Comparison of ENCODE assay signal across 26 cellular contexts in genomic region chr1:164051791-164052190, GRCh38.
"Had no signal": no experiment of that assay in that cellular context is flagged by ENCODE, and none has a peak within 500 bp of the region (broad histone marks: within the 10 kb centered on the region; RNA-seq: fewer than 3 reads in every experiment).

No MANE protein-coding gene starts in this region.

- H3K9ac ChIP-seq: neural progenitor cell had no signal

- H3K9me3 ChIP-seq: adrenal gland, colonic mucosa, testis, vagina had no signal

- DNase-seq: activated CD4-positive, alpha-beta T cell treated with anti-CD3 and anti-CD28 coated beads, Interleukin-2, amount 50 U/mL, for 4 hours; activated CD8-positive, alpha-beta memory T cell treated with anti-CD3 and anti-CD28 coated beads for 24 hours; activated CD8-positive, alpha-beta memory T cell treated with anti-CD3 and anti-CD28 coated beads, Interleukin-2, amount 50 U/mL, for 4 hours; activated naive CD4-positive, alpha-beta T cell; activated T-cell treated with anti-CD3 and anti-CD28 coated beads, Interleukin-2, amount 50 U/mL, for 4 hours; adrenal gland; colonic mucosa; dorsolateral prefrontal cortex; glutamatergic neuron; left ventricle myocardium superior; mammary epithelial cell; naive thymus-derived CD8-positive, alpha-beta T cell; posterior cingulate gyrus; stimulated activated CD4-positive, alpha-beta T cell treated with anti-CD3 and anti-CD28 coated beads, Interleukin-2, amount 100 ng/mL, for 48 hours; stimulated activated CD8-positive, alpha-beta memory T cell treated with anti-CD3 and anti-CD28 coated beads, Interleukin-4, amount 100 ng/mL, for 48 hours; stimulated activated naive CD4-positive, alpha-beta T cell; T-helper 2 cell; testis had no signal

- H3K4me3 ChIP-seq: adrenal gland, colonic mucosa, dorsolateral prefrontal cortex, hepatocyte, neural progenitor cell, testis, vagina had no signal

- H3K27ac Mint-ChIP-seq: activated naive CD8-positive, alpha-beta T cell; activated T-helper 2 cell treated with anti-CD3 and anti-CD28 coated beads, Interferon-gamma antibody, Interleukin-2, Interleukin-4, amounts not matched to agents 10 μg/mL and 5 μg/mL and 100 μg/mL, durations not matched to agents 14 hours and 24 hours and 36 hours; mesothelial cell of epicardium; naive thymus-derived CD8-positive, alpha-beta T cell; neural progenitor cell; type B pancreatic cell had no signal

- H3K4me2 ChIP-seq: hepatocyte, neural progenitor cell had no signal

- H3K36me3 Mint-ChIP-seq: activated naive CD8-positive, alpha-beta T cell; mesothelial cell of epicardium; neural progenitor cell; type B pancreatic cell had no signal

- H2AFZ ChIP-seq: hepatocyte, neural progenitor cell had no signal

- H3K27ac ChIP-seq: adrenal gland, colonic mucosa, dorsolateral prefrontal cortex, epithelial cell of prostate, hepatocyte, neural progenitor cell, testis, vagina had no signal

- H3K27me3 ChIP-seq: adrenal gland, colonic mucosa, dorsolateral prefrontal cortex, hepatocyte, neural progenitor cell, testis, vagina had no signal

- H3K4me1 Mint-ChIP-seq: mesothelial cell of epicardium; naive thymus-derived CD8-positive, alpha-beta T cell; neural progenitor cell had no signal

- H3K4me1 ChIP-seq: adrenal gland, colonic mucosa, testis had no signal

- H3K36me3 ChIP-seq: adrenal gland, colonic mucosa, neural progenitor cell, vagina had no signal

- H3K79me2 ChIP-seq: hepatocyte had no signal

- H3K4me3 Mint-ChIP-seq: activated naive CD8-positive, alpha-beta T cell; activated T-cell treated with anti-CD3 and anti-CD28 coated beads, Interleukin-2, amount 50 U/mL, for 4 hours; mesothelial cell of epicardium; naive thymus-derived CD8-positive, alpha-beta T cell; neural progenitor cell; type B pancreatic cell had no signal

- H3K27me3 Mint-ChIP-seq: activated naive CD8-positive, alpha-beta T cell; naive thymus-derived CD8-positive, alpha-beta T cell; type B pancreatic cell had no signal

- H3K9me3 Mint-ChIP-seq: mesothelial cell of epicardium, neural progenitor cell, type B pancreatic cell had no signal
